In genomic region chr5:145949474-145949873, GRCh38 we compare ENCODE assay signal across 2 cellular contexts.
A peak's percentile ranks its signal among the peaks of the same experiment; 100 is the strongest.
TF ChIP-seq lines count a peak whose summit lies in the region.

No MANE protein-coding gene starts in this region.

TF ChIP-seq in GM23338, 12 proteins besides CTCF, POLR2A, EP300 and RAD21:
- TF ChIP-seq, protein P1, sequence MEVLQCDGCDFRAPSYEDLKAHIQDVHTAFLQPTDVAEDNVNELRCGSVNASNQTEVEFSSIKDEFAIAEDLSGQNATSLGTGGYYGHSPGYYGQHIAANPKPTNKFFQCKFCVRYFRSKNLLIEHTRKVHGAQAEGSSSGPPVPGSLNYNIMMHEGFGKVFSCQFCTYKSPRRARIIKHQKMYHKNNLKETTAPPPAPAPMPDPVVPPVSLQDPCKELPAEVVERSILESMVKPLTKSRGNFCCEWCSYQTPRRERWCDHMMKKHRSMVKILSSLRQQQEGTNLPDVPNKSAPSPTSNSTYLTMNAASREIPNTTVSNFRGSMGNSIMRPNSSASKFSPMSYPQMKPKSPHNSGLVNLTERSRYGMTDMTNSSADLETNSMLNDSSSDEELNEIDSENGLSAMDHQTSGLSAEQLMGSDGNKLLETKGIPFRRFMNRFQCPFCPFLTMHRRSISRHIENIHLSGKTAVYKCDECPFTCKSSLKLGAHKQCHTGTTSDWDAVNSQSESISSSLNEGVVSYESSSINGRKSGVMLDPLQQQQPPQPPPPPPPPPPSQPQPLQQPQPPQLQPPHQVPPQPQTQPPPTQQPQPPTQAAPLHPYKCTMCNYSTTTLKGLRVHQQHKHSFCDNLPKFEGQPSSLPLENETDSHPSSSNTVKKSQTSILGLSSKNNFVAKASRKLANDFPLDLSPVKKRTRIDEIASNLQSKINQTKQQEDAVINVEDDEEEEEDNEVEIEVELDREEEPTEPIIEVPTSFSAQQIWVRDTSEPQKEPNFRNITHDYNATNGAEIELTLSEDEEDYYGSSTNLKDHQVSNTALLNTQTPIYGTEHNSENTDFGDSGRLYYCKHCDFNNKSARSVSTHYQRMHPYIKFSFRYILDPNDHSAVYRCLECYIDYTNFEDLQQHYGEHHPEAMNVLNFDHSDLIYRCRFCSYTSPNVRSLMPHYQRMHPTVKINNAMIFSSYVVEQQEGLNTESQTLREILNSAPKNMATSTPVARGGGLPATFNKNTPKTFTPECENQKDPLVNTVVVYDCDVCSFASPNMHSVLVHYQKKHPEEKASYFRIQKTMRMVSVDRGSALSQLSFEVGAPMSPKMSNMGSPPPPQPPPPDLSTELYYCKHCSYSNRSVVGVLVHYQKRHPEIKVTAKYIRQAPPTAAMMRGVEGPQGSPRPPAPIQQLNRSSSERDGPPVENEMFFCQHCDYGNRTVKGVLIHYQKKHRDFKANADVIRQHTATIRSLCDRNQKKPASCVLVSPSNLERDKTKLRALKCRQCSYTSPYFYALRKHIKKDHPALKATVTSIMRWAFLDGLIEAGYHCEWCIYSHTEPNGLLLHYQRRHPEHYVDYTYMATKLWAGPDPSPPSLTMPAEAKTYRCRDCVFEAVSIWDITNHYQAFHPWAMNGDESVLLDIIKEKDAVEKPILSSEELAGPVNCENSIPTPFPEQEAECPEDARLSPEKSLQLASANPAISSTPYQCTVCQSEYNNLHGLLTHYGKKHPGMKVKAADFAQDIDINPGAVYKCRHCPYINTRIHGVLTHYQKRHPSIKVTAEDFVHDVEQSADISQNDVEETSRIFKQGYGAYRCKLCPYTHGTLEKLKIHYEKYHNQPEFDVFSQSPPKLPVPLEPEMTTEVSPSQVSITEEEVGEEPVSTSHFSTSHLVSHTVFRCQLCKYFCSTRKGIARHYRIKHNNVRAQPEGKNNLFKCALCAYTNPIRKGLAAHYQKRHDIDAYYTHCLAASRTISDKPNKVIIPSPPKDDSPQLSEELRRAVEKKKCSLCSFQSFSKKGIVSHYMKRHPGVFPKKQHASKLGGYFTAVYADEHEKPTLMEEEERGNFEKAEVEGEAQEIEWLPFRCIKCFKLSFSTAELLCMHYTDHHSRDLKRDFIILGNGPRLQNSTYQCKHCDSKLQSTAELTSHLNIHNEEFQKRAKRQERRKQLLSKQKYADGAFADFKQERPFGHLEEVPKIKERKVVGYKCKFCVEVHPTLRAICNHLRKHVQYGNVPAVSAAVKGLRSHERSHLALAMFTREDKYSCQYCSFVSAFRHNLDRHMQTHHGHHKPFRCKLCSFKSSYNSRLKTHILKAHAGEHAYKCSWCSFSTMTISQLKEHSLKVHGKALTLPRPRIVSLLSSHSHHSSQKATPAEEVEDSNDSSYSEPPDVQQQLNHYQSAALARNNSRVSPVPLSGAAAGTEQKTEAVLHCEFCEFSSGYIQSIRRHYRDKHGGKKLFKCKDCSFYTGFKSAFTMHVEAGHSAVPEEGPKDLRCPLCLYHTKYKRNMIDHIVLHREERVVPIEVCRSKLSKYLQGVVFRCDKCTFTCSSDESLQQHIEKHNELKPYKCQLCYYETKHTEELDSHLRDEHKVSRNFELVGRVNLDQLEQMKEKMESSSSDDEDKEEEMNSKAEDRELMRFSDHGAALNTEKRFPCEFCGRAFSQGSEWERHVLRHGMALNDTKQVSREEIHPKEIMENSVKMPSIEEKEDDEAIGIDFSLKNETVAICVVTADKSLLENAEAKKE (CRISPR knock-in tag; IDR thresholded peaks at IDR 0.05), result 0 out of 2 replicates have a peak, but pooled peaks have one; percentile 27
- TF ChIP-seq POLR2AphosphoS5 (IDR thresholded peaks at IDR 0.05; ENCODE audit: low read depth), result no peak

TF ChIP-seq in WTC11, 78 proteins besides CTCF, POLR2A, EP300 and RAD21 (continued from another document):
- TF ChIP-seq AFF4 (CRISPR knock-in tag; IDR thresholded peaks at IDR 0.05; ENCODE audit: borderline replicate concordance) (no peak), ZNF396 (CRISPR knock-in tag; IDR thresholded peaks at IDR 0.05; ENCODE audit: borderline replicate concordance) (no peak), ZBTB43 (CRISPR knock-in tag; IDR thresholded peaks at IDR 0.05) (no peak), PRDM15 (CRISPR knock-in tag; IDR thresholded peaks at IDR 0.05) (no peak), ERG (CRISPR knock-in tag; IDR thresholded peaks at IDR 0.05) (no peak), TEAD4 (CRISPR knock-in tag; IDR thresholded peaks at IDR 0.05) (no peak), CREM (CRISPR knock-in tag; IDR thresholded peaks at IDR 0.05) (no peak), STAT6 (CRISPR knock-in tag; conservative IDR thresholded peaks at IDR 0.05; ENCODE audit: low read depth) (no peak)
- TF ChIP-seq, protein P2, sequence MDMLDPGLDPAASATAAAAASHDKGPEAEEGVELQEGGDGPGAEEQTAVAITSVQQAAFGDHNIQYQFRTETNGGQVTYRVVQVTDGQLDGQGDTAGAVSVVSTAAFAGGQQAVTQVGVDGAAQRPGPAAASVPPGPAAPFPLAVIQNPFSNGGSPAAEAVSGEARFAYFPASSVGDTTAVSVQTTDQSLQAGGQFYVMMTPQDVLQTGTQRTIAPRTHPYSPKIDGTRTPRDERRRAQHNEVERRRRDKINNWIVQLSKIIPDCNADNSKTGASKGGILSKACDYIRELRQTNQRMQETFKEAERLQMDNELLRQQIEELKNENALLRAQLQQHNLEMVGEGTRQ (CRISPR knock-in tag; IDR thresholded peaks at IDR 0.05), result no peak
- TF ChIP-seq, protein P3, sequence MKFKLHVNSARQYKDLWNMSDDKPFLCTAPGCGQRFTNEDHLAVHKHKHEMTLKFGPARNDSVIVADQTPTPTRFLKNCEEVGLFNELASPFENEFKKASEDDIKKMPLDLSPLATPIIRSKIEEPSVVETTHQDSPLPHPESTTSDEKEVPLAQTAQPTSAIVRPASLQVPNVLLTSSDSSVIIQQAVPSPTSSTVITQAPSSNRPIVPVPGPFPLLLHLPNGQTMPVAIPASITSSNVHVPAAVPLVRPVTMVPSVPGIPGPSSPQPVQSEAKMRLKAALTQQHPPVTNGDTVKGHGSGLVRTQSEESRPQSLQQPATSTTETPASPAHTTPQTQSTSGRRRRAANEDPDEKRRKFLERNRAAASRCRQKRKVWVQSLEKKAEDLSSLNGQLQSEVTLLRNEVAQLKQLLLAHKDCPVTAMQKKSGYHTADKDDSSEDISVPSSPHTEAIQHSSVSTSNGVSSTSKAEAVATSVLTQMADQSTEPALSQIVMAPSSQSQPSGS (CRISPR knock-in tag; IDR thresholded peaks at IDR 0.05; ENCODE audit: borderline replicate concordance, low read depth), result no peak
